25 cellular contexts compared by ENCODE assay signal in genomic region chr1:171674443-171675405, GRCh38. TPM values are rescaled to one million over a fixed set of nuclear protein-coding genes. Genes with fewer than 3 reads are reported as not detected.
A peak's percentile ranks its signal among the peaks of the same experiment; 100 is the strongest.
DNase-seq lines count a peak whose midpoint lies in the region; ATAC-seq and TF ChIP-seq lines count a peak whose summit lies in the region.
"Had no signal": no experiment of that assay in that cellular context is flagged by ENCODE, and none has a peak within 500 bp of the region (broad histone marks: within the 10 kb centered on the region; RNA-seq: fewer than 3 reads in every experiment).

No MANE protein-coding gene starts in this region.

- H3K27me3 ChIP-seq in endodermal cell (ENCODE audit: control insufficient read depth, insufficient read depth, low read length, poor library complexity, severe bottlenecking) (no peaks in the 10 kb centered on the region), heart right ventricle (no peaks in the 10 kb centered on the region)

- intact Hi-C loops in heart right ventricle (cut with DNase I), result no loop called here

- no peaks in the 10 kb centered on the region for H3K4me1 Mint-ChIP-seq in endodermal cell
- H3K4me1 Mint-ChIP-seq: activated B cell treated with CpG ODN at 0.5 μM for 24 hours; activated naive CD8-positive, alpha-beta T cell treated with anti-CD3 and anti-CD28 coated beads, Interleukin-2, amount 50 U/mL, for 24 hours; stimulated activated naive CD8-positive, alpha-beta T cell treated with anti-CD3 and anti-CD28 coated beads, Interleukin-15, amount 100 ng/mL, for 72 hours had no signal

- 83 to 94% methylated on average over 2 to 3 of the region's 3 CpGs for WGBS in endodermal cell (ENCODE audit: insufficient coverage in 1 of 2, insufficient read length in 1 of 2), 2 experiments
- 57 to 76% methylated on average over 3 of the region's 3 CpGs for WGBS in heart right ventricle, 2 donors
- WGBS in urinary bladder, result 29% methylated on average over 3 of the region's 3 CpGs

- no peak overlapping the region for H3K9ac ChIP-seq in endodermal cell (ENCODE audit: extremely low read depth, low read length, poor library complexity, severe bottlenecking)

- H3K9me3 Mint-ChIP-seq in endodermal cell, result no peaks in the 10 kb centered on the region
- H3K9me3 Mint-ChIP-seq: activated B cell treated with CpG ODN at 0.5 μM for 24 hours; activated naive CD8-positive, alpha-beta T cell treated with anti-CD3 and anti-CD28 coated beads, Interleukin-2, amount 50 U/mL, for 24 hours; stimulated activated naive CD8-positive, alpha-beta T cell treated with anti-CD3 and anti-CD28 coated beads, Interleukin-15, amount 100 ng/mL, for 72 hours had no signal

- H3K4me3 ChIP-seq in endodermal cell (ENCODE audit: low read length), result no peak overlapping the region
- H3K4me3 ChIP-seq in heart right ventricle, result no peak overlapping the region
- no peak overlapping the region for H3K4me3 ChIP-seq in urinary bladder (ENCODE audit: low read depth, low read length)

- H3K9me3 ChIP-seq in endodermal cell (ENCODE audit: control insufficient read depth, low read length), result no peaks in the 10 kb centered on the region
- no peaks in the 10 kb centered on the region for H3K9me3 ChIP-seq in heart right ventricle

- DNase-seq in endodermal cell (peak; percentile 29), heart right ventricle (no peak), pons (ENCODE audit: low spot score) (peak; percentile 42), NCI-H82 (lab: John Stamatoyannopoulos, UW) (no peak), T-helper 2 cell (no peak)
- DNase-seq: activated B cell treated with CpG ODN at 0.5 μM for 24 hours; activated CD4-positive, alpha-beta T cell treated with anti-CD3 and anti-CD28 coated beads, Interleukin-2, amount 50 U/mL, for 48 hours; activated effector memory CD4-positive, alpha-beta T cell treated with anti-CD3 and anti-CD28 coated beads, Interleukin-2, amount 50 U/mL, for 16 hours; activated naive CD8-positive, alpha-beta T cell treated with anti-CD3 and anti-CD28 coated beads, Interleukin-2, amount 50 U/mL, for 24 hours; CD4-positive, CD25-positive, alpha-beta regulatory T cell; cortex of kidney; hippocampal formation; NCI-H1417; NCI-H510A; occipital lobe; right cardiac atrium; stimulated activated naive CD8-positive, alpha-beta T cell treated with anti-CD3 and anti-CD28 coated beads, Interleukin-15, amount 100 ng/mL, for 72 hours; T1000 had no signal

- no peaks in the 10 kb centered on the region for H3K36me3 Mint-ChIP-seq in endodermal cell (ENCODE audit: low read depth)
- H3K36me3 Mint-ChIP-seq: CD4-positive, CD25-positive, alpha-beta regulatory T cell had no signal

- peaks cover 16% of the 10 kb centered on the region for H3K27me3 Mint-ChIP-seq in endodermal cell (ENCODE audit: insufficient read depth)
- H3K27me3 Mint-ChIP-seq: activated naive CD8-positive, alpha-beta T cell treated with anti-CD3 and anti-CD28 coated beads, Interleukin-2, amount 50 U/mL, for 24 hours had no signal

- no peak overlapping the region for H3K4me3 Mint-ChIP-seq in endodermal cell
- H3K4me3 Mint-ChIP-seq: activated B cell treated with CpG ODN at 0.5 μM for 24 hours; activated naive CD8-positive, alpha-beta T cell treated with anti-CD3 and anti-CD28 coated beads, Interleukin-2, amount 50 U/mL, for 24 hours; CD4-positive, CD25-positive, alpha-beta regulatory T cell; stimulated activated naive CD8-positive, alpha-beta T cell treated with anti-CD3 and anti-CD28 coated beads, Interleukin-15, amount 100 ng/mL, for 72 hours had no signal

- no peak overlapping the region for H3K27ac Mint-ChIP-seq in endodermal cell
- H3K27ac Mint-ChIP-seq: activated B cell treated with CpG ODN at 0.5 μM for 24 hours; activated naive CD8-positive, alpha-beta T cell treated with anti-CD3 and anti-CD28 coated beads, Interleukin-2, amount 50 U/mL, for 24 hours; CD4-positive, CD25-positive, alpha-beta regulatory T cell; stimulated activated naive CD8-positive, alpha-beta T cell treated with anti-CD3 and anti-CD28 coated beads, Interleukin-15, amount 100 ng/mL, for 72 hours had no signal

- H3K4me1 ChIP-seq in endodermal cell (ENCODE audit: control insufficient read depth, insufficient read depth, low read length), result no peaks in the 10 kb centered on the region
- peaks cover 0 to 14% (median 8%) of the 10 kb centered on the region in 9 donors for H3K4me1 ChIP-seq in heart right ventricle
- no peaks in the 10 kb centered on the region for H3K4me1 ChIP-seq in urinary bladder (ENCODE audit: insufficient read depth)

- no peak for TF ChIP-seq CTCF in endodermal cell (conservative IDR thresholded peaks at IDR 0.05)
- TF ChIP-seq CTCF in heart right ventricle (IDR thresholded peaks at IDR 0.05), result no peak

- ATAC-seq in heart right ventricle (peak in 3 of 8 donors; percentile 39 to 75 (median 52)), HG02840 (IDR thresholded peaks at IDR 0.05; ENCODE audit: low FRiP score, unreplicated experiment) (no peak)
- ATAC-seq: activated naive CD8-positive, alpha-beta T cell treated with anti-CD3 and anti-CD28 coated beads, Interleukin-2, amount 50 U/mL, for 24 hours; SK-N-SH treated with all-trans-retinoic acid at 6 μM for 48 hours; stimulated activated naive CD8-positive, alpha-beta T cell treated with anti-CD3 and anti-CD28 coated beads, Interleukin-15, amount 100 ng/mL, for 72 hours had no signal

- H3K27ac ChIP-seq in endodermal cell (ENCODE audit: low read depth, low read length) (no peak overlapping the region), heart right ventricle (peak overlapping the region in 6 of 10 donors; percentile 26 to 69 (median 36)), urinary bladder (ENCODE audit: low read depth) (peak overlapping the region; percentile 50)
- H3K27ac ChIP-seq: HL-60 had no signal

- H3K36me3 ChIP-seq in endodermal cell (ENCODE audit: control insufficient read depth, insufficient read depth, low read length) (no peaks in the 10 kb centered on the region), heart right ventricle (no peaks in the 10 kb centered on the region), urinary bladder (ENCODE audit: insufficient read depth) (no peaks in the 10 kb centered on the region)

RNA-seq across cellular contexts. Expression of gene MYOC, which starts 22.2 kb away (rescaled TPM):
- total RNA-seq in endodermal cell, result not detected
- polyA plus RNA-seq in endodermal cell (2013, experiment 1 of 2), result not detected
- not detected for polyA plus RNA-seq in endodermal cell (2013, experiment 2 of 2)
- 1 to 10 TPM in 9 of 10 donors, under 1 TPM in 1; 0.93 to 7.5 (median 2.7) TPM for total RNA-seq in heart right ventricle
- 1 to 10 TPM in 1 of 2 donors, under 1 TPM in 1; 0.80 to 3.7 TPM for polyA plus RNA-seq in heart right ventricle
- total RNA-seq in urinary bladder, result 1.4 TPM
- polyA plus RNA-seq in urinary bladder, result 32.2 TPM
- total RNA-seq: activated B cell treated with CpG ODN at 0.5 μM for 24 hours; bronchial epithelial cell; CD4-positive, CD25-positive, alpha-beta regulatory T cell; H4; lung microvascular endothelial cell; occipital lobe had no signal
- polyA plus RNA-seq: CD4-positive, CD25-positive, alpha-beta regulatory T cell had no signal

RNA-seq across cellular contexts. Expression of gene MYOCOS, which starts 52.7 kb away (rescaled TPM):
- total RNA-seq in endodermal cell, result not detected
- polyA plus RNA-seq in endodermal cell (2013, experiment 1 of 2), result not detected
- not detected for polyA plus RNA-seq in endodermal cell (2013, experiment 2 of 2)
- total RNA-seq in heart right ventricle, result not detected
- not detected for polyA plus RNA-seq in heart right ventricle
- total RNA-seq in urinary bladder, result not detected
- polyA plus RNA-seq in urinary bladder, result not detected
- total RNA-seq: bronchial epithelial cell; CD4-positive, CD25-positive, alpha-beta regulatory T cell; H4; lung microvascular endothelial cell; occipital lobe; right cardiac atrium had no signal
- polyA plus RNA-seq: CD4-positive, CD25-positive, alpha-beta regulatory T cell had no signal

Comparison
In these comparisons a context has a peak if more than half of its experiments do, and no peak if none do; other contexts are left out.
1. DNase-seq: peak in endodermal cell (single experiment) and pons (single experiment); none in heart right ventricle (0 of 2), NCI-H82 (single experiment) and T-helper 2 cell (0 of 5).